5 cellular contexts compared by ENCODE assay signal in the genomic region with DNA sequence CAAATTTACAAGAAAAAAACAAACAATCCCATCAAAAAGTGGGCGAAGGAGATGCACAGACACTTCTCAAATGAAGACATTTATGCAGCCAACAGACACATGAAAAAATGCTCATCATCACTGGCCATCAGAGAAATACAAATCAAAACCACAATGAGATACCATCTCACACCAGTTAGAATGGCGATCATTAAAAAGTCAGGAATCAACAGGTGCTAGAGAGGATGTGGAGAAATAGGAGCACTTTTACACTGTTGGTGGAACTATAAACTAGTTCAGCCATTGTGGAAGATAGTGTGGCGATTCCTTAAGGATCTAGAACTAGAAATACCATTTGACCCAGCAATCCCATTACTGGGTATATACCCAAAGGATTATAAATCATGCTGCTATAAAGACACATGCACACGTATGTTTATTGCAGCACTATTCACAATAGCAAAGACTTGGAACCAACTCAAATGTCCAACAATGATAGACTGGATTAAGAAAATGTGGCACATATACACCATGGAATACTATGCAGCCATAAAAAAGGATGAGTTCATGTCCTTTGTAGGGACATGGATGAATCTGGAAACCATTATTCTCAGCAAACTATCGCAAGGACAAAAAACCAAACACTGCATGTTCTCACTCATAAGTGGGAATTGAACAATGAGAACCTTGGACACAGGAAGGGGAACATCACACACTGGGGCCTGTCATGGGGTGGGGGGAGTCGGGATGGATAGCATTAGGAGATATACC. TPM values are rescaled to one million over a fixed set of nuclear protein-coding genes. Genes with fewer than 3 reads are reported as not detected.
"Had no signal": no experiment of that assay in that cellular context is flagged by ENCODE, and none has a peak within 500 bp of the region (broad histone marks: within the 10 kb centered on the region; RNA-seq: fewer than 3 reads in every experiment).

No MANE protein-coding gene starts in this region.

RNA-seq across cellular contexts. Expression of gene RD3, which starts 33.1 kb away (rescaled TPM):
- total RNA-seq: GM23248, H7, H9, HFFc6 had no signal
- polyA plus RNA-seq: GM23248, GM23338 had no signal
